ENCODE assay signal across 12 cellular contexts in genomic region chr3:32303051-32303786, GRCh38.
DNase-seq lines count a peak whose midpoint lies in the region; ATAC-seq and TF ChIP-seq lines count a peak whose summit lies in the region.
"Had no signal": no experiment of that assay in that cellular context is flagged by ENCODE, and none has a peak within 500 bp of the region (broad histone marks: within the 10 kb centered on the region; RNA-seq: fewer than 3 reads in every experiment).

No MANE protein-coding gene starts in this region.

- no peaks in the 10 kb centered on the region for H3K36me3 Mint-ChIP-seq in stimulated activated naive CD8-positive, alpha-beta T cell treated with anti-CD3 and anti-CD28 coated beads, Interleukin-15, Interleukin-2, amounts not matched to agents 100 ng/mL and 50 ng/mL, for 24 hours (ENCODE audit: low read depth)

- no peak overlapping the region for H3K4me3 ChIP-seq in mucosa of descending colon

- H3K4me1 Mint-ChIP-seq in stimulated activated naive CD8-positive, alpha-beta T cell treated with anti-CD3 and anti-CD28 coated beads, Interleukin-15, Interleukin-2, amounts not matched to agents 100 ng/mL and 50 ng/mL, for 24 hours (ENCODE audit: low read depth), result peaks cover 33% of the 10 kb centered on the region

- peak overlapping the region; percentile 16 for H3K27ac Mint-ChIP-seq in stimulated activated naive CD8-positive, alpha-beta T cell treated with anti-CD3 and anti-CD28 coated beads, Interleukin-15, Interleukin-2, amounts not matched to agents 100 ng/mL and 50 ng/mL, for 24 hours

- no peak for DNase-seq in stimulated activated naive CD8-positive, alpha-beta T cell treated with anti-CD3 and anti-CD28 coated beads, Interleukin-15, Interleukin-2, amounts not matched to agents 100 U/mL and 50 U/mL, for 24 hours
- DNase-seq in central memory CD4-positive, alpha-beta T cell, result peak; percentile 53
- DNase-seq in mucosa of descending colon (no peak), foreskin keratinocyte (no peak), Kasumi-1 (lab: John Stamatoyannopoulos, UW) (no peak)
- DNase-seq in activated effector memory CD4-positive, alpha-beta T cell treated with Interleukin-2 at 50 U/mL for 16 hours, result no peak
- DNase-seq: activated CD4-positive, CD25-positive, alpha-beta regulatory T cell treated with anti-CD3 and anti-CD28 coated beads, Interleukin-2, amount 50 U/mL, for 72 hours; NCI-H2029 treated with DMSO at 0.1 percent for 48 hours; right cardiac atrium had no signal

- no peak for TF ChIP-seq CTCF in mucosa of descending colon (IDR thresholded peaks at IDR 0.05)
- no peak for TF ChIP-seq CTCF in foreskin keratinocyte (conservative IDR thresholded peaks at IDR 0.05)

- no peaks in the 10 kb centered on the region for H3K27me3 Mint-ChIP-seq in stimulated activated naive CD8-positive, alpha-beta T cell treated with anti-CD3 and anti-CD28 coated beads, Interleukin-15, Interleukin-2, amounts not matched to agents 100 ng/mL and 50 ng/mL, for 24 hours

- H3K9me3 Mint-ChIP-seq in stimulated activated naive CD8-positive, alpha-beta T cell treated with anti-CD3 and anti-CD28 coated beads, Interleukin-15, Interleukin-2, amounts not matched to agents 100 ng/mL and 50 ng/mL, for 24 hours, result no peaks in the 10 kb centered on the region

- intact Hi-C loops in mucosa of descending colon (cut with DNase I, micrococcal nuclease), result no loop called here

- H3K27me3 ChIP-seq in foreskin keratinocyte, result no peaks in the 10 kb centered on the region

- H3K4me3 Mint-ChIP-seq in stimulated activated naive CD8-positive, alpha-beta T cell treated with anti-CD3 and anti-CD28 coated beads, Interleukin-15, Interleukin-2, amounts not matched to agents 100 ng/mL and 50 ng/mL, for 24 hours, result peak overlapping the region; percentile 60

- H3K4me1 ChIP-seq in mucosa of descending colon (ENCODE audit: low read depth), result no peaks in the 10 kb centered on the region
- H3K4me1 ChIP-seq in foreskin keratinocyte, result no peaks in the 10 kb centered on the region

- ATAC-seq in stimulated activated naive CD8-positive, alpha-beta T cell treated with anti-CD3 and anti-CD28 coated beads, Interleukin-15, Interleukin-2, amounts not matched to agents 100 U/mL and 50 U/mL, for 24 hours, result no peak
- ATAC-seq in mucosa of descending colon (peak; percentile 30), foreskin keratinocyte (no peak), GM19328 (IDR thresholded peaks at IDR 0.05; ENCODE audit: unreplicated experiment) (no peak)
- ATAC-seq: SK-N-SH treated with all-trans-retinoic acid at 6 μM for 48 hours had no signal

- H3K36me3 ChIP-seq in mucosa of descending colon (ENCODE audit: low read depth), result no peaks in the 10 kb centered on the region

- no peak overlapping the region for H3K27ac ChIP-seq in foreskin keratinocyte

- no peaks in the 10 kb centered on the region for H3K9me3 ChIP-seq in mucosa of descending colon
